In genomic region chr3:150140614-150141321, GRCh38 we compare ENCODE assay signal across 25 cellular contexts.
DNase-seq lines count a peak whose midpoint lies in the region; ATAC-seq and TF ChIP-seq lines count a peak whose summit lies in the region.
"Had no signal": no experiment of that assay in that cellular context is flagged by ENCODE, and none has a peak within 500 bp of the region (broad histone marks: within the 10 kb centered on the region; RNA-seq: fewer than 3 reads in every experiment).

No MANE protein-coding gene starts in this region.

- no peak overlapping the region for H3K27ac Mint-ChIP-seq in neural progenitor cell
- H3K27ac Mint-ChIP-seq in progenitor cell of endocrine pancreas: no peak overlapping the region
- H3K27ac Mint-ChIP-seq: CD8-positive, alpha-beta T cell; HFFc6; IgD-negative memory B cell had no signal

- no peaks in the 10 kb centered on the region for H3K9me2 ChIP-seq in HCT116 (ENCODE audit: insufficient read depth)

- BruUV-seq in A673 (replicated peaks; lab: Mats Ljungman, UMichigan) (no TSS peak), HCT116 (replicated peaks; lab: Mats Ljungman, UMichigan) (no TSS peak)

- no peak for ATAC-seq in HCT116
- peak; percentile 64 for ATAC-seq in body of pancreas
- ATAC-seq: CD8-positive, alpha-beta T cell; Right ventricle myocardium inferior had no signal

- H3K9ac ChIP-seq in HCT116 (ENCODE audit: low read length): no peak overlapping the region
- H3K9ac ChIP-seq in neural progenitor cell: no peak overlapping the region

- no peaks in the 10 kb centered on the region for H3K79me2 ChIP-seq in HCT116 (ENCODE audit: insufficient read depth, low read length)
- H3K79me2 ChIP-seq in neural progenitor cell (ENCODE audit: low read depth): no peaks in the 10 kb centered on the region

- H3K27ac ChIP-seq in A673 (ENCODE audit: low read depth, low read length, poor library complexity, severe bottlenecking) (peak overlapping the region; percentile 3), HCT116 (ENCODE audit: low read depth, low read length) (no peak overlapping the region), body of pancreas (no peak overlapping the region), neural progenitor cell (no peak overlapping the region)
- H3K27ac ChIP-seq: PC-9, SJSA1 had no signal

- H3K4me1 ChIP-seq in A673 (ENCODE audit: insufficient read depth, low read length, poor library complexity, severe bottlenecking) (peaks cover 3% of the 10 kb centered on the region), HCT116 (ENCODE audit: control insufficient read depth in 1 of 2, insufficient read depth in 2 of 2, low read length in 2 of 2) (no peaks in the 10 kb centered on the region), body of pancreas (peaks cover 5% of the 10 kb centered on the region), neural progenitor cell (peaks cover 8% of the 10 kb centered on the region)

- POLR2A ChIA-PET in A673 (lab: Charles Lee; ENCODE audit: low non-redundant PET) (no interaction called here), HCT116 (lab: Charles Lee) (no interaction called here)

- H3K36me3 ChIP-seq in A673 (ENCODE audit: insufficient read depth, low read length, poor library complexity, severe bottlenecking) (no peaks in the 10 kb centered on the region), HCT116 (ENCODE audit: control insufficient read depth in 1 of 2, insufficient read depth in 2 of 2, low read length in 2 of 2) (no peaks in the 10 kb centered on the region), body of pancreas (replicated peaks in 1 of 2; ENCODE audit: insufficient read depth in 1 of 2, low read depth in 2 of 2) (no peaks in the 10 kb centered on the region), neural progenitor cell (no peaks in the 10 kb centered on the region)
- H3K36me3 ChIP-seq: SJSA1 had no signal

- H3F3A ChIP-seq in neural progenitor cell (ENCODE audit: low read depth): no peaks in the 10 kb centered on the region

- no peaks in the 10 kb centered on the region for H3K36me3 Mint-ChIP-seq in neural progenitor cell
- H3K36me3 Mint-ChIP-seq in progenitor cell of endocrine pancreas (ENCODE audit: insufficient read depth): no peaks in the 10 kb centered on the region
- H3K36me3 Mint-ChIP-seq: CD8-positive, alpha-beta T cell; IgD-negative memory B cell had no signal

- H3K9me3 Mint-ChIP-seq in neural progenitor cell: no peaks in the 10 kb centered on the region
- no peaks in the 10 kb centered on the region for H3K9me3 Mint-ChIP-seq in progenitor cell of endocrine pancreas (ENCODE audit: low read depth)
- H3K9me3 Mint-ChIP-seq: CD8-positive, alpha-beta T cell; IgD-negative memory B cell had no signal

- DNase-seq in A673 (ENCODE audit: low spot score) (no peak), HCT116 (ENCODE audit: low read depth, low spot score) (no peak), body of pancreas (peak; percentile 35 to 55 (median 44)), neural progenitor cell (ENCODE audit: low spot score) (no peak), posterior cingulate gyrus (no peak), GM03348 (ENCODE audit: low spot score) (no peak), progenitor cell of endocrine pancreas (ENCODE audit: low spot score, unreplicated experiment) (no peak)
- no peak for DNase-seq in activated CD4-positive, alpha-beta T cell treated with anti-CD3 and anti-CD28 coated beads for 48 hours
- DNase-seq: C1 segment of cervical spinal cord; CD8-positive, alpha-beta T cell; DMS 273 treated with DMSO at 0.1 percent for 48 hours; DMS79; EL; GF-D8; H7; HFFc6; NCI-H1092; NCI-H1417 treated with DMSO at 0.1 percent for 48 hours; NCI-H1694 treated with DMSO at 0.1 percent for 48 hours; NCI-H2081 treated with DMSO at 0.1 percent for 48 hours; NCI-H524 treated with DMSO at 0.1 percent for 48 hours; PC-9 had no signal

- RAD21 ChIA-PET in HCT116 (lab: Charles Lee; ENCODE audit: low non-redundant PET in 1 of 2, low total read pairs in 2 of 2, uncharacterized antibody in 2 of 2, unreplicated experiment in 2 of 2): no interaction called here

- H4K20me1 ChIP-seq in HCT116 (ENCODE audit: insufficient read depth) (no peaks in the 10 kb centered on the region), neural progenitor cell (ENCODE audit: low read depth) (no peaks in the 10 kb centered on the region)

- no peaks in the 10 kb centered on the region for H3K27me3 ChIP-seq in A673 (replicated peaks; ENCODE audit: insufficient read depth, low read depth, low read length, poor library complexity)
- no peaks in the 10 kb centered on the region for H3K27me3 ChIP-seq in HCT116 (ENCODE audit: insufficient read depth, low read length)
- no peaks in the 10 kb centered on the region for H3K27me3 ChIP-seq in body of pancreas
- no peaks in the 10 kb centered on the region for H3K27me3 ChIP-seq in neural progenitor cell
- H3K27me3 ChIP-seq: SJSA1 had no signal

- H3K27me3 Mint-ChIP-seq in neural progenitor cell (ENCODE audit: insufficient read depth, low read depth): peaks cover 2% of the 10 kb centered on the region
- no peaks in the 10 kb centered on the region for H3K27me3 Mint-ChIP-seq in progenitor cell of endocrine pancreas

- no peaks in the 10 kb centered on the region for H3K9me3 ChIP-seq in A673 (ENCODE audit: low read depth, low read length, poor library complexity, severe bottlenecking)
- H3K9me3 ChIP-seq in HCT116 (ENCODE audit: control insufficient read depth in 1 of 2, insufficient read depth in 1 of 2, low read depth in 1 of 2, low read length in 2 of 2): no peaks in the 10 kb centered on the region
- no peaks in the 10 kb centered on the region for H3K9me3 ChIP-seq in body of pancreas
- H3K9me3 ChIP-seq in neural progenitor cell (ENCODE audit: low read depth): no peaks in the 10 kb centered on the region
- H3K9me3 ChIP-seq: SJSA1 had no signal

- TF ChIP-seq RAD21 in HCT116 (IDR thresholded peaks at IDR 0.05; ENCODE audit: low read depth): no peak

- CTCF ChIA-PET in A673 (lab: Charles Lee) (no interaction called here), HCT116 (lab: Charles Lee) (interaction anchor here (0.9 kb wide), 1 partner anchor 174 kb away, joined by 3 read pairs; no protein-coding TSS in a partner anchor)

- H3K4me3 ChIP-seq in A673 (ENCODE audit: low read depth, low read length, poor library complexity, severe bottlenecking): no peak overlapping the region
- no peak overlapping the region for H3K4me3 ChIP-seq in HCT116 (replicated peaks in 1 of 2; ENCODE audit: low read depth in 1 of 2, low read length in 2 of 2)
- no peak overlapping the region for H3K4me3 ChIP-seq in body of pancreas
- H3K4me3 ChIP-seq in neural progenitor cell: no peak overlapping the region
- H3K4me3 ChIP-seq: PC-9, SJSA1 had no signal

- no peak for TF ChIP-seq CTCF in A673 (conservative IDR thresholded peaks at IDR 0.05; ENCODE audit: low read depth, low read length)
- TF ChIP-seq CTCF in HCT116 (IDR thresholded peaks at IDR 0.05 in 2 of 3, conservative IDR thresholded peaks at IDR 0.05 in 1 of 3; ENCODE audit: borderline replicate concordance in 1 of 3, insufficient read depth in 1 of 3, low read depth in 2 of 3, low read length in 2 of 3): no peak
- no peak for TF ChIP-seq CTCF in body of pancreas (IDR thresholded peaks at IDR 0.05)
- no peak for TF ChIP-seq CTCF in neural progenitor cell (IDR thresholded peaks at IDR 0.05)
- TF ChIP-seq CTCF in progenitor cell of endocrine pancreas (IDR thresholded peaks at IDR 0.05; ENCODE audit: unreplicated experiment): no peak

- TF ChIP-seq POLR2A in HCT116 (IDR thresholded peaks at IDR 0.05; ENCODE audit: borderline replicate concordance, extremely low read depth, insufficient read depth, insufficient read length): no peak
- TF ChIP-seq POLR2A in body of pancreas (IDR thresholded peaks at IDR 0.05): no peak

- intact Hi-C loops in A673 (cut with micrococcal nuclease; ENCODE audit: unreplicated experiment) (no loop called here), HCT116 (cut with micrococcal nuclease) (no loop called here), body of pancreas (cut with DNase I) (no loop called here), posterior cingulate gyrus (cut with DNase I) (no loop called here)

- H2AFZ ChIP-seq in HCT116 (ENCODE audit: low read depth, low read length, poor library complexity, severe bottlenecking) (peak overlapping the region; percentile 4), neural progenitor cell (replicated peaks) (peak overlapping the region; percentile 54)
- H2AFZ ChIP-seq: PC-9 had no signal

- H3K4me1 Mint-ChIP-seq in neural progenitor cell: peaks cover 19% of the 10 kb centered on the region
- peaks cover 15% of the 10 kb centered on the region for H3K4me1 Mint-ChIP-seq in progenitor cell of endocrine pancreas (ENCODE audit: low read depth)
- H3K4me1 Mint-ChIP-seq: IgD-negative memory B cell had no signal

- 79 to 83% methylated on average over 14 of the region's 14 CpGs for WGBS in body of pancreas, 2 donors

- H3K4me2 ChIP-seq in HCT116 (ENCODE audit: low read length): no peak overlapping the region
- H3K4me2 ChIP-seq in neural progenitor cell: no peak overlapping the region
- H3K4me2 ChIP-seq: PC-9 had no signal

- H3K4me3 Mint-ChIP-seq in neural progenitor cell: no peak overlapping the region
- H3K4me3 Mint-ChIP-seq in progenitor cell of endocrine pancreas (ENCODE audit: low read depth): no peak overlapping the region
- H3K4me3 Mint-ChIP-seq: CD8-positive, alpha-beta T cell; HFFc6; IgD-negative memory B cell had no signal

TF ChIP-seq in HCT116, 20 proteins besides CTCF, POLR2A, EP300 and RAD21:
- TF ChIP-seq ZBTB33 (IDR thresholded peaks at IDR 0.05; ENCODE audit: extremely low read depth, insufficient replicate concordance, low read length) (no peak), ZFX (IDR thresholded peaks at IDR 0.05) (peak; percentile 41; the same call in 1 of the 2 replicates)

Comparison
In these comparisons a context has a peak if more than half of its experiments do, and no peak if none do; other contexts are left out.
1. DNase-seq: peak in body of pancreas (4 of 4); none in A673 (single experiment), HCT116 (single experiment), neural progenitor cell (single experiment), activated CD4-positive, alpha-beta T cell treated with anti-CD3 and anti-CD28 coated beads for 48 hours (single experiment), posterior cingulate gyrus (0 of 10), GM03348 (single experiment) and progenitor cell of endocrine pancreas (single experiment).